ENCODE assay signal across 16 cellular contexts in the genomic region with DNA sequence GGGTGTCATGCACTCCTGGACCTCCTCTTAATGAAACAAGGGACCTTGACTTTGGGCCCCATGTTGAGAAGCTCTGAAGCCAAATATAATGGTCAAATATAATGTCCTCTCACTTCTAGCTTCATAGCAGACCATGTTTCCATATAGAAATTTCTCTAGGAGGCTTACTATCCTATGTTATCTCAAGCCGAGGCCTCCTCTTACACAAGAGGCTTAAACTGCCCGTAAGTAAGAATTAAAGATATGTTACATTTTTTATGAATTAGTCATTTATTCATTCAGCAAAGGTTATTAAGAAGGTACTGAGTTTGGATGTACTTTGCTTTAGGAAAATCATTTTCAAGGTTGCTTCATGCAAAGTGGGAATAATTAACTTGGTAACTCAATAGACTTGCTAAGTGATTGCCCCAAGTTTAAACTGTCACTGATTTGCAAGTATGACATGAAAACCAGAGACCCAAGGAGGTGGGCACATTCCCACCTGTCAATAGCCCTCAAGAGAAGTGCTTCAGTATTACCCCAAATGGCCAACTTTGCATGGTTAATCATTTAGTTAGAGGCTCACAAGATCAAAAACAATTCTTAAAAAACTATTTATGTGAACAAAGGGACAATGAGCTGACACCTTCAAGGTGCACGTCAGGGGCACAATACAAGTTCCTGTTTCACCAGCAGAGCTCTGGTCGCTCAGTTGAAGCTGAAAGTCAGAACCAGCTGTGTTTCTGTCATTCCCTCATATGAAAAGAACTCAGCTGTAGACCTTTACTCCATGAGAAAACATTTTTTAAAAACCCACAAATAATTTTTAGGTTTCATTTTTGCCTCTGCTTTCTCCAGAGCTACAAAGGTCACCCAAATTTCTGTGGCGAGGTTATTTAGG. TPM values are rescaled to one million over a fixed set of nuclear protein-coding genes. Genes with fewer than 3 reads are reported as not detected.
"Had no signal": no experiment of that assay in that cellular context is flagged by ENCODE, and none has a peak within 500 bp of the region (broad histone marks: within the 10 kb centered on the region; RNA-seq: fewer than 3 reads in every experiment).

No MANE protein-coding gene starts in this region.

- H3K27ac ChIP-seq: adrenal gland, body of pancreas, right atrium auricular region, thyroid gland had no signal

- DNase-seq: activated CD4-positive, alpha-beta T cell treated with anti-CD3 and anti-CD28 coated beads, Interleukin-2, amount 10 ng/mL, durations not matched to agents 24 days and 14 days; activated naive CD4-positive, alpha-beta T cell treated with anti-CD3 and anti-CD28 coated beads, Interleukin-2, amount 10 ng/mL, durations not matched to agents 7 days and 5 days; activated T-cell treated with anti-CD3 and anti-CD28 coated beads for 4 hours; adrenal gland; body of pancreas; central memory CD4-positive, alpha-beta T cell; hypothalamus; left cardiac atrium; naive thymus-derived CD4-positive, alpha-beta T cell; small intestine; thyroid gland had no signal

- H3K9me3 ChIP-seq: adrenal gland, body of pancreas, right atrium auricular region, thyroid gland had no signal

- H3K4me1 ChIP-seq: adrenal gland, body of pancreas, right atrium auricular region, thyroid gland had no signal

- H3K27me3 ChIP-seq: adrenal gland, body of pancreas, right atrium auricular region, thyroid gland had no signal

- H3K4me3 ChIP-seq: adrenal gland, body of pancreas, lung, right atrium auricular region, thyroid gland had no signal

- ATAC-seq: activated T-helper 17 cell treated with anti-CD3 and anti-CD28 coated beads, Interleukin-2, amount 50 U/mL, for 72 hours; body of pancreas; naive thymus-derived CD4-positive, alpha-beta T cell had no signal

- H3K36me3 ChIP-seq: adrenal gland, right atrium auricular region, thyroid gland had no signal

RNA-seq across cellular contexts. Expression of a gene that starts 20.9 kb away (rescaled TPM):
- total RNA-seq: activated CD4-positive, alpha-beta T cell treated with anti-CD3 and anti-CD28 coated beads, Interleukin-2, amount 10 ng/mL, durations not matched to agents 24 days and 14 days; activated CD8-positive, alpha-beta memory T cell treated with anti-CD3 and anti-CD28 coated beads for 36 hours; activated T-helper 17 cell treated with anti-CD3 and anti-CD28 coated beads, Interleukin-2, amount 50 U/mL, for 72 hours; body of pancreas; naive thymus-derived CD4-positive, alpha-beta T cell; T-helper 1 cell treated with Interleukin-12 subunit alpha and Interleukin-12 subunit beta and Interleukin-4 antibody, amounts not matched to agents 30 ng/mL and 1 ng/mL, for 36 hours had no signal
- polyA plus RNA-seq: naive thymus-derived CD4-positive, alpha-beta T cell had no signal
